In genomic region chr7:107085180-107085579, GRCh38 we compare ENCODE assay signal across 29 cellular contexts.
"Had no signal": no experiment of that assay in that cellular context is flagged by ENCODE, and none has a peak within 500 bp of the region (broad histone marks: within the 10 kb centered on the region; RNA-seq: fewer than 3 reads in every experiment).

No MANE protein-coding gene starts in this region.

- H3K4me3 ChIP-seq: neural progenitor cell, ovary, psoas muscle, skin epidermis, suprapubic skin, testis, tibial artery, transverse colon, upper lobe of right lung, uterus had no signal

- H3K4me1 Mint-ChIP-seq: natural killer cell; nephron; neural progenitor cell; stimulated activated effector memory CD8-positive, alpha-beta T cell treated with anti-CD3 and anti-CD28 coated beads, Interleukin-12 subunit alpha, Interleukin-12 subunit beta, amount 100 ng/mL, for 72 hours; stimulated activated naive B cell treated with anti-CD40 and anti-IgM and Interleukin-4, amounts not matched to agents 10 μg/mL and 1 μg/mL and 100 μg/mL, for 72 hours had no signal

- H3K27ac Mint-ChIP-seq: naive thymus-derived CD4-positive, alpha-beta T cell; natural killer cell; nephron; neural progenitor cell; progenitor cell of endocrine pancreas; stimulated activated effector memory CD8-positive, alpha-beta T cell treated with anti-CD3 and anti-CD28 coated beads, Interleukin-12 subunit alpha, Interleukin-12 subunit beta, amount 100 ng/mL, for 72 hours; stimulated activated naive B cell treated with anti-CD40 and anti-IgM and Interleukin-4, amounts not matched to agents 10 μg/mL and 1 μg/mL and 100 μg/mL, for 72 hours; stimulated activated naive CD8-positive, alpha-beta T cell treated with anti-CD3 and anti-CD28 coated beads, Interleukin-15, Interleukin-2, amounts not matched to agents 100 ng/mL and 50 ng/mL, for 24 hours; type B pancreatic cell had no signal

- H3K27me3 ChIP-seq: neural progenitor cell, ovary, suprapubic skin, testis, tibial artery, transverse colon, upper lobe of right lung, uterus had no signal

- H3K9me3 Mint-ChIP-seq: naive thymus-derived CD4-positive, alpha-beta T cell; natural killer cell; nephron; neural progenitor cell; stimulated activated effector memory CD8-positive, alpha-beta T cell treated with anti-CD3 and anti-CD28 coated beads, Interleukin-12 subunit alpha, Interleukin-12 subunit beta, amount 100 ng/mL, for 72 hours; stimulated activated naive B cell treated with anti-CD40 and anti-IgM and Interleukin-4, amounts not matched to agents 10 μg/mL and 1 μg/mL and 100 μg/mL, for 72 hours; stimulated activated naive CD8-positive, alpha-beta T cell treated with anti-CD3 and anti-CD28 coated beads, Interleukin-15, Interleukin-2, amounts not matched to agents 100 ng/mL and 50 ng/mL, for 24 hours; type B pancreatic cell had no signal

- H3K36me3 Mint-ChIP-seq: naive thymus-derived CD4-positive, alpha-beta T cell; natural killer cell; neural progenitor cell; stimulated activated effector memory CD8-positive, alpha-beta T cell treated with anti-CD3 and anti-CD28 coated beads, Interleukin-12 subunit alpha, Interleukin-12 subunit beta, amount 100 ng/mL, for 72 hours; stimulated activated naive B cell treated with anti-CD40 and anti-IgM and Interleukin-4, amounts not matched to agents 10 μg/mL and 1 μg/mL and 100 μg/mL, for 72 hours; type B pancreatic cell had no signal

- DNase-seq: naive thymus-derived CD4-positive, alpha-beta T cell; natural killer cell; occipital lobe; ovary; posterior cingulate gyrus; psoas muscle; stimulated activated CD4-positive, alpha-beta T cell treated with anti-CD3 and anti-CD28 coated beads, Interleukin-15, amount 100 ng/mL, for 24 hours; stimulated activated CD4-positive, alpha-beta T cell treated with anti-CD3 and anti-CD28 coated beads, Interleukin-2, amount 100 ng/mL, for 24 hours; stimulated activated CD4-positive, alpha-beta T cell treated with anti-CD3 and anti-CD28 coated beads, Interleukin-2, amount 100 ng/mL, for 48 hours; stimulated activated CD4-positive, alpha-beta T cell treated with anti-CD3 and anti-CD28 coated beads, Interleukin-4, amount 100 ng/mL, for 24 hours; stimulated activated naive B cell treated with anti-CD40 and anti-IgM and Interleukin-4, amounts not matched to agents 10 μg/mL and 1 μg/mL and 100 μg/mL, for 72 hours; stimulated activated naive CD4-positive, alpha-beta T cell treated with Interleukin-2 at 50 U/mL for 16 hours; substantia nigra; testis; tibial artery; transverse colon; upper lobe of right lung; uterus had no signal

- ATAC-seq: naive thymus-derived CD4-positive, alpha-beta T cell; natural killer cell; psoas muscle; right cardiac atrium; sciatic nerve; stimulated activated effector memory CD8-positive, alpha-beta T cell treated with anti-CD3 and anti-CD28 coated beads, Interleukin-12 subunit alpha, Interleukin-12 subunit beta, amount 100 ng/mL, for 72 hours; stimulated activated naive B cell treated with anti-CD40 and anti-IgM and Interleukin-4, amounts not matched to agents 10 μg/mL and 1 μg/mL and 100 μg/mL, for 72 hours; upper lobe of right lung had no signal

- H3K27me3 Mint-ChIP-seq: progenitor cell of endocrine pancreas; stimulated activated naive B cell treated with anti-CD40 and anti-IgM and Interleukin-4, amounts not matched to agents 10 μg/mL and 1 μg/mL and 100 μg/mL, for 72 hours; stimulated activated naive CD8-positive, alpha-beta T cell treated with anti-CD3 and anti-CD28 coated beads, Interleukin-15, Interleukin-2, amounts not matched to agents 100 ng/mL and 50 ng/mL, for 24 hours; type B pancreatic cell had no signal

- H3K36me3 ChIP-seq: neural progenitor cell, ovary, suprapubic skin, tibial artery, transverse colon, upper lobe of right lung, uterus had no signal

- H3K4me1 ChIP-seq: neural progenitor cell, psoas muscle, suprapubic skin, tibial artery, transverse colon, upper lobe of right lung, uterus had no signal

- H3K4me3 Mint-ChIP-seq: naive thymus-derived CD4-positive, alpha-beta T cell; natural killer cell; nephron; neural progenitor cell; stimulated activated effector memory CD8-positive, alpha-beta T cell treated with anti-CD3 and anti-CD28 coated beads, Interleukin-12 subunit alpha, Interleukin-12 subunit beta, amount 100 ng/mL, for 72 hours; stimulated activated naive B cell treated with anti-CD40 and anti-IgM and Interleukin-4, amounts not matched to agents 10 μg/mL and 1 μg/mL and 100 μg/mL, for 72 hours; stimulated activated naive CD8-positive, alpha-beta T cell treated with anti-CD3 and anti-CD28 coated beads, Interleukin-15, Interleukin-2, amounts not matched to agents 100 ng/mL and 50 ng/mL, for 24 hours; type B pancreatic cell had no signal

- H3K27ac ChIP-seq: neural progenitor cell, ovary, parathyroid adenoma, psoas muscle, skin epidermis, suprapubic skin, testis, tibial artery, transverse colon, upper lobe of right lung, uterus had no signal

- H3K9me3 ChIP-seq: ovary, psoas muscle, suprapubic skin, testis, tibial artery, transverse colon, upper lobe of right lung, uterus had no signal
